ENCODE assay signal across 1 cellular context in genomic region chr12:131434208-131435125, GRCh38.
TF ChIP-seq lines count a peak whose summit lies in the region.

No MANE protein-coding gene starts in this region.

TF ChIP-seq in K562, 482 proteins besides CTCF, POLR2A, EP300 and RAD21 (continued from another document and continues in another):
- no peak for TF ChIP-seq ZBTB43 (CRISPR knock-in tag; IDR thresholded peaks at IDR 0.05)
- TF ChIP-seq TFE3 (CRISPR knock-in tag; IDR thresholded peaks at IDR 0.05): no peak
- peak; percentile 58; the same call in 1 of the 2 replicates for TF ChIP-seq HDAC2 (IDR thresholded peaks at IDR 0.05)
- no peak for TF ChIP-seq PHB2 (IDR thresholded peaks at IDR 0.05; ENCODE audit: low read depth)
- no peak for TF ChIP-seq SRSF3 (IDR thresholded peaks at IDR 0.05; ENCODE audit: insufficient read depth, low read length)
- TF ChIP-seq CSDE1 (IDR thresholded peaks at IDR 0.05): no peak; a peak in 1 of 4 replicates
- no peak for TF ChIP-seq RNF219 (CRISPR knock-in tag; IDR thresholded peaks at IDR 0.05)
- no peak for TF ChIP-seq SMAD1 (IDR thresholded peaks at IDR 0.05; ENCODE audit: low read depth, low read length, partially characterized antibody)
- no peak for TF ChIP-seq PATZ1 (CRISPR knock-in tag; IDR thresholded peaks at IDR 0.05; ENCODE audit: borderline replicate concordance)
- no peak for TF ChIP-seq ADNP (tag; IDR thresholded peaks at IDR 0.05)
- peak; percentile 80 for TF ChIP-seq TEAD4 (IDR thresholded peaks at IDR 0.05; ENCODE audit: low read length)
- TF ChIP-seq TEAD4 (CRISPR knock-in tag; IDR thresholded peaks at IDR 0.05; ENCODE audit: borderline replicate concordance): no peak
- no peak for TF ChIP-seq ZNF76 (CRISPR knock-in tag; IDR thresholded peaks at IDR 0.05; ENCODE audit: borderline replicate concordance)
- no peak for TF ChIP-seq SUPT5H (IDR thresholded peaks at IDR 0.05)
- TF ChIP-seq CBX8 (IDR thresholded peaks at IDR 0.05; ENCODE audit: borderline replicate concordance, extremely low read depth, low read depth, low read length, poor library complexity, severe bottlenecking): no peak
- no peak for TF ChIP-seq RBM34 (IDR thresholded peaks at IDR 0.05; ENCODE audit: borderline replicate concordance, insufficient read depth, low read length)
- TF ChIP-seq FUS (optimal IDR thresholded peaks at IDR 0.05; ENCODE audit: low read depth, low read length): no peak
- TF ChIP-seq TBP (optimal IDR thresholded peaks at IDR 0.05; ENCODE audit: low read depth, low read length): peak; percentile 34
- peak in 1 of 3 experiments; percentile 34 for TF ChIP-seq YY1 (IDR thresholded peaks at IDR 0.05; ENCODE audit: borderline replicate concordance in 1 of 3, control insufficient read depth in 1 of 3, extremely low read depth in 1 of 3, insufficient read depth in 3 of 3, insufficient read length in 1 of 3, insufficient replicate concordance in 2 of 3, low read depth in 1 of 3, low read length in 2 of 3)
- no peak for TF ChIP-seq RNF2 (IDR thresholded peaks at IDR 0.05)
- no peak for TF ChIP-seq ZNF717 (CRISPR knock-in tag; IDR thresholded peaks at IDR 0.05)
- no peak for TF ChIP-seq POLR2AphosphoS2 (IDR thresholded peaks at IDR 0.05; ENCODE audit: low read length)
- no peak for TF ChIP-seq SIN3B (IDR thresholded peaks at IDR 0.05; ENCODE audit: low read depth)
- 0 out of 2 replicates have a peak, but pooled peaks have one; percentile 41 for TF ChIP-seq L3MBTL2 (IDR thresholded peaks at IDR 0.05)
- peak; percentile 43; the same call in 1 of the 2 replicates for TF ChIP-seq ARID4B (CRISPR knock-in tag; IDR thresholded peaks at IDR 0.05)
- peak; percentile 24 to 46; a peak in 1 of 4 replicates for TF ChIP-seq ETV6 (IDR thresholded peaks at IDR 0.05; ENCODE audit: borderline replicate concordance in 1 of 2, low read depth in 2 of 2, low read length in 1 of 2)
- TF ChIP-seq ETV6 (CRISPR knock-in tag; IDR thresholded peaks at IDR 0.05; ENCODE audit: borderline replicate concordance): no peak
- no peak for TF ChIP-seq CHD7 (IDR thresholded peaks at IDR 0.05; ENCODE audit: low read depth, low read length)
- peak; percentile 25; the same call in 1 of the 2 replicates for TF ChIP-seq JUN (IDR thresholded peaks at IDR 0.05; ENCODE audit: borderline replicate concordance, low read depth, low read length)
- no peak for TF ChIP-seq JUN (CRISPR knock-in tag; IDR thresholded peaks at IDR 0.05; ENCODE audit: borderline replicate concordance)
- no peak for TF ChIP-seq MTA3 (IDR thresholded peaks at IDR 0.05; ENCODE audit: borderline replicate concordance)
- TF ChIP-seq CAMTA2 (CRISPR knock-in tag; conservative IDR thresholded peaks at IDR 0.05): no peak
